8 cellular contexts compared by ENCODE assay signal in the genomic region with DNA sequence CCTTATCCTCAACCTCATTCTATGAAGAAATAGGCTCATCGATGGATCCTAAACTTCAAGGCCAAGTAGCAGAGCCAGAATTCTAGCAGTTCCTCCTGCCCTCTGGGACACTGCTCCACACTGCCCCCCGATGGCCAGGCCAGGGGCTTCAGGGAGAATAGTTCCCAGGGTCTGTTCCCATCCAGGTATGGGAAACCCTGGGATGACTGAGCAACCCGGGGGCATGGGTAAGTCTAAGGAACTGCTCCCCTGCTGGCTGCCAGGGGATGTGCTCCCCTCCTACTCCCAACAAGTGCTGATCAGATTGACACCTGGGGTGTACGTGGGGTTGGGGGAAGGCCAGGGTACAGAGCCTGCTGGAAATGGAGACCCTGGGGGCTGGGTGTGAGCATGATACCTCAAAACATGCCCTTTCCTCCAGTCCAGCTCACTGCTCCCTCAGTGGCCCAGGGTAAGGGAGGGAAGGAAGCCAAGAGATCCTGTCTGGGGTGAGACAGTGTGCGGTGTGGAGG. TPM values are rescaled to one million over a fixed set of nuclear protein-coding genes. Genes with fewer than 3 reads are reported as not detected.
A peak's percentile ranks its signal among the peaks of the same experiment; 100 is the strongest.
DNase-seq lines count a peak whose midpoint lies in the region; ATAC-seq and TF ChIP-seq lines count a peak whose summit lies in the region.

No MANE protein-coding gene starts in this region.

- ATAC-seq in HG03039 (IDR thresholded peaks at IDR 0.05; ENCODE audit: unreplicated experiment) (no peak), HG03139 (IDR thresholded peaks at IDR 0.05; ENCODE audit: unreplicated experiment) (no peak)

- no peaks in the 10 kb centered on the region for H3K27me3 ChIP-seq in CD4-positive, alpha-beta memory T cell (ENCODE audit: insufficient read depth, low read length)
- H3K27me3 ChIP-seq in iPS DF 6.9 (ENCODE audit: control insufficient read depth, insufficient read depth, low read length): no peaks in the 10 kb centered on the region

- H3K27ac ChIP-seq in CD4-positive, alpha-beta memory T cell (ENCODE audit: low read depth, low read length): no peak overlapping the region
- H3K27ac ChIP-seq in iPS DF 6.9 (ENCODE audit: low read length): no peak overlapping the region

- CTCF ChIA-PET in CD4-positive, alpha-beta memory T cell (lab: Charles Lee; ENCODE audit: partially characterized antibody): interaction anchor here (0.8 to 7.4 kb wide), 11 partner anchors 9 to 200 kb away, joined by 3 to 70 read pairs (median 5); a partner anchor contains a TSS

- H3K4me1 Mint-ChIP-seq in CD4-positive, alpha-beta memory T cell: peaks cover 0 to 5% (median 3%) of the 10 kb centered on the region in 4 donors

- POLR2A ChIA-PET in CD4-positive, alpha-beta memory T cell (lab: Charles Lee; ENCODE audit: partially characterized antibody): interaction anchor here (1.2 kb wide), 1 partner anchor 65 kb away, joined by 4 read pairs; no protein-coding TSS in a partner anchor

- no peaks in the 10 kb centered on the region for H3K9me3 Mint-ChIP-seq in CD4-positive, alpha-beta memory T cell

- H3K36me3 Mint-ChIP-seq in CD4-positive, alpha-beta memory T cell: peaks cover 0 to 27% of the 10 kb centered on the region in 2 donors

- H3K27me3 Mint-ChIP-seq in CD4-positive, alpha-beta memory T cell: no peaks in the 10 kb centered on the region

- in situ Hi-C loops in astrocyte of the spinal cord (cut with HindIII; ENCODE audit: low sequenced_read_pairs): no loop called here

- intact Hi-C loops in CD4-positive, alpha-beta memory T cell (cut with micrococcal nuclease): loop anchor here (2.0 to 5.0 kb wide), 2 partner anchors 33 to 65 kb away; no protein-coding TSS in a partner anchor

- H3K9me3 ChIP-seq in CD4-positive, alpha-beta memory T cell (ENCODE audit: control insufficient read depth in 1 of 2, low read length in 2 of 2): no peaks in the 10 kb centered on the region
- no peaks in the 10 kb centered on the region for H3K9me3 ChIP-seq in iPS DF 6.9 (ENCODE audit: control insufficient read depth, insufficient read depth, low read length)

- no peak overlapping the region for H3K4me3 Mint-ChIP-seq in CD4-positive, alpha-beta memory T cell

- no peak overlapping the region for H3K4me3 ChIP-seq in CD4-positive, alpha-beta memory T cell (ENCODE audit: low read length in 2 of 2)
- H3K4me3 ChIP-seq in astrocyte of the spinal cord (ENCODE audit: low read depth, low read length) (no peak overlapping the region), iPS DF 6.9 (ENCODE audit: low read length) (no peak overlapping the region)

- H3K4me1 ChIP-seq in CD4-positive, alpha-beta memory T cell (ENCODE audit: insufficient read depth, low read length): no peaks in the 10 kb centered on the region
- peaks cover 4% of the 10 kb centered on the region for H3K4me1 ChIP-seq in iPS DF 6.9 (ENCODE audit: control insufficient read depth, insufficient read depth, low read length)

- WGBS in iPS DF 6.9 (ENCODE audit: insufficient coverage, insufficient read length): no CpG with 5 or more reads among the region's 5 CpGs

- TF ChIP-seq CTCF in astrocyte of the spinal cord (IDR thresholded peaks at IDR 0.05; ENCODE audit: low read depth, low read length): peak; percentile 89

- peaks cover 6% of the 10 kb centered on the region for H3K36me3 ChIP-seq in CD4-positive, alpha-beta memory T cell (ENCODE audit: insufficient read depth, low read length)
- peaks cover 4% of the 10 kb centered on the region for H3K36me3 ChIP-seq in iPS DF 6.9 (ENCODE audit: control insufficient read depth, insufficient read depth, low read length)

- peak in 3 of 5 donors; percentile 16 to 38 (median 24) for DNase-seq in CD4-positive, alpha-beta memory T cell
- peak; percentile 66 for DNase-seq in HK-2 (ENCODE audit: unreplicated experiment)
- DNase-seq in SK-N-DZ (ENCODE audit: low spot score): peak; percentile 81
- DNase-seq in astrocyte of the spinal cord (ENCODE audit: low read depth, low spot score): peak; percentile 40
- peak; percentile 66 for DNase-seq in iPS DF 6.9 (ENCODE audit: low read depth, low spot score)
- peak; percentile 60 for DNase-seq in stimulated activated CD4-positive, alpha-beta T cell treated with anti-CD3 and anti-CD28 coated beads, Interleukin-2, amount 100 ng/mL, for 48 hours

- peak overlapping the region in 1 of 7 donors; percentile 5 for H3K27ac Mint-ChIP-seq in CD4-positive, alpha-beta memory T cell

RNA-seq across cellular contexts. Expression of a gene that starts 7.6 kb away (rescaled TPM):
- total RNA-seq in CD4-positive, alpha-beta memory T cell: 10 to 100 TPM; 84.9 to 88.3 TPM
- polyA plus RNA-seq in CD4-positive, alpha-beta memory T cell: 10 to 100 TPM; 33.6 to 38.5 TPM
- polyA plus RNA-seq in SK-N-DZ (2014; cell fraction: cytosol; rRNA removed): 44.6 and 52.1 TPM in 2 replicates
- polyA plus RNA-seq in SK-N-DZ (2014; cell fraction: nucleus; rRNA removed): 413 and 419 TPM in 2 replicates

RNA-seq across cellular contexts. Expression of a gene that starts 8.9 kb away (rescaled TPM):
- not detected for total RNA-seq in CD4-positive, alpha-beta memory T cell
- polyA plus RNA-seq in CD4-positive, alpha-beta memory T cell: not detected
- polyA plus RNA-seq in SK-N-DZ (2014; cell fraction: cytosol; rRNA removed): 6.2 and 8.3 TPM in 2 replicates
- polyA plus RNA-seq in SK-N-DZ (2014; cell fraction: nucleus; rRNA removed): 2.9 and 6.4 TPM in 2 replicates

RNA-seq across cellular contexts. Expression of a gene that starts 22.7 kb away (rescaled TPM):
- under 1 TPM; 0.23 to 0.39 TPM for total RNA-seq in CD4-positive, alpha-beta memory T cell
- not detected for polyA plus RNA-seq in CD4-positive, alpha-beta memory T cell
- not detected in 2 replicates for polyA plus RNA-seq in SK-N-DZ (2014; cell fraction: cytosol; rRNA removed)
- polyA plus RNA-seq in SK-N-DZ (2014; cell fraction: nucleus; rRNA removed): 1.2 TPM in 1 of 2 replicates, not detected in the other

RNA-seq across cellular contexts. Expression of a gene that starts 37.8 kb away (rescaled TPM):
- total RNA-seq in CD4-positive, alpha-beta memory T cell: 100 to 1,000 TPM; 132 to 138 TPM
- polyA plus RNA-seq in CD4-positive, alpha-beta memory T cell: 100 to 1,000 TPM; 152 to 179 TPM
- 35.8 and 40.7 TPM in 2 replicates for polyA plus RNA-seq in SK-N-DZ (2014; cell fraction: cytosol; rRNA removed)
- 17.2 and 33.3 TPM in 2 replicates for polyA plus RNA-seq in SK-N-DZ (2014; cell fraction: nucleus; rRNA removed)

RNA-seq across cellular contexts. Expression of a gene that starts 53.5 kb away (rescaled TPM):
- total RNA-seq in CD4-positive, alpha-beta memory T cell: 100 to 1,000 TPM; 234 to 247 TPM
- 100 to 1,000 TPM in 1 of 2 donors, 10 to 100 TPM in 1; 72.5 to 125 TPM for polyA plus RNA-seq in CD4-positive, alpha-beta memory T cell
- polyA plus RNA-seq in SK-N-DZ (2014; cell fraction: cytosol; rRNA removed): 47.3 and 50.9 TPM in 2 replicates
- 87.5 and 113 TPM in 2 replicates for polyA plus RNA-seq in SK-N-DZ (2014; cell fraction: nucleus; rRNA removed)

Comparison
In these comparisons a context has a peak if more than half of its experiments do, and no peak if none do; other contexts are left out.
1. DNase-seq: peak in every context shown above with its lines; median percentile 81 in SK-N-DZ; 66 in HK-2; 66 in iPS DF 6.9; 60 in stimulated activated CD4-positive, alpha-beta T cell treated with anti-CD3 and anti-CD28 coated beads, Interleukin-2, amount 100 ng/mL, for 48 hours; 40 in astrocyte of the spinal cord; 24 in CD4-positive, alpha-beta memory T cell.